15 cellular contexts compared by ENCODE assay signal in the genomic region with DNA sequence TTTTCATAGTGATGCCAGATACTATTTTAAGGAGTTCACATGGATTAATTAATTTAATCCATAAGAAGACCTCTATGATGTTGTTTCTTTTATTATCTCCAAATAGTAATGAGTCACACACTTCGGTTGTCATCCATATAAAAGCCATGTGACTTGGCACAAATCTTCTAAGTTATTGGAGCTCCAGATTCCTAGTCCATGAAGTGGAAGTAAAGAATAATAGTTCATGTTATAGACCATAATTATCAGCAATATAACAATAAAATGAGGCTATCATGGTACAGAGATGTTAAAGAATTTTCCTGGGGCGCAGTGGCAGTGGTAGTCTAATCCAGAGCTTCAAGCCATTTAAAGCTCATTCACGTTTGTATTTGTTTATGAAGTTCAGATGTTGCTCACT. TPM values are rescaled to one million over a fixed set of nuclear protein-coding genes. Genes with fewer than 3 reads are reported as not detected.
"Had no signal": no experiment of that assay in that cellular context is flagged by ENCODE, and none has a peak within 500 bp of the region (broad histone marks: within the 10 kb centered on the region; RNA-seq: fewer than 3 reads in every experiment).

No MANE protein-coding gene starts in this region.

RNA-seq across cellular contexts. Expression of a gene that starts 26.2 kb away (rescaled TPM):
- total RNA-seq: activated B cell treated with CpG ODN at 0.5 μM for 24 hours; activated CD4-positive, alpha-beta memory T cell treated with anti-CD3 and anti-CD28 coated beads for 36 hours; activated CD4-positive, alpha-beta memory T cell treated with anti-CD3 and anti-CD28 coated beads, Interleukin-2, amount 10 ng/mL, durations not matched to agents 7 days and 5 days; activated CD4-positive, alpha-beta T cell treated with anti-CD3 and anti-CD28 coated beads for 36 hours; activated CD4-positive, alpha-beta T cell treated with anti-CD3 and anti-CD28 coated beads, Interleukin-2, amount 10 ng/mL, durations not matched to agents 24 days and 14 days; activated CD4-positive, alpha-beta T cell treated with anti-CD3 and anti-CD28 coated beads, Interleukin-2, amount 10 ng/mL, durations not matched to agents 7 days and 5 days; activated CD8-positive, alpha-beta memory T cell treated with anti-CD3 and anti-CD28 coated beads for 36 hours; activated CD8-positive, alpha-beta memory T cell treated with anti-CD3 and anti-CD28 coated beads, Interleukin-2, amount 10 ng/mL, durations not matched to agents 7 days and 5 days; activated CD8-positive, alpha-beta T cell treated with anti-CD3 and anti-CD28 coated beads for 36 hours; activated CD8-positive, alpha-beta T cell treated with anti-CD3 and anti-CD28 coated beads, Interleukin-2, amount 10 ng/mL, durations not matched to agents 7 days and 5 days; T-cell; T-helper 1 cell treated with Interleukin-12 subunit alpha and Interleukin-12 subunit beta and Interleukin-4 antibody, amounts not matched to agents 30 ng/mL and 1 ng/mL, for 36 hours; T-helper 17 cell; T-helper 2 cell treated with Interferon-gamma antibody and Interleukin-4, amounts not matched to agents 100 ng/mL and 5 ng/mL, for 36 hours; WTC11 had no signal
